ENCODE assay signal across 9 cellular contexts in genomic region chr16:19410435-19411153, GRCh38. TPM values are rescaled to one million over a fixed set of nuclear protein-coding genes. Genes with fewer than 3 reads are reported as not detected.
DNase-seq lines count a peak whose midpoint lies in the region; ATAC-seq, FAIRE-seq and TF ChIP-seq lines count a peak whose summit lies in the region.
"Had no signal": no experiment of that assay in that cellular context is flagged by ENCODE, and none has a peak within 500 bp of the region (broad histone marks: within the 10 kb centered on the region; RNA-seq: fewer than 3 reads in every experiment).

No MANE protein-coding gene starts in this region.

- peaks cover 10% of the 10 kb centered on the region for H3K4me1 Mint-ChIP-seq in T-helper 2 cell treated with Interferon-gamma antibody and Interleukin-4, amounts not matched to agents 5 μg/mL and 100 μg/mL, for 36 hours (ENCODE audit: low read depth)
- peaks cover 14% of the 10 kb centered on the region for H3K4me1 Mint-ChIP-seq in neural progenitor cell

- no peaks in the 10 kb centered on the region for H4K20me1 ChIP-seq in neural progenitor cell (ENCODE audit: low read depth)

- no peak overlapping the region for H3K9ac ChIP-seq in neural progenitor cell

- no peaks in the 10 kb centered on the region for H3K36me3 ChIP-seq in ectodermal cell (ENCODE audit: control insufficient read depth, insufficient read depth, low read length)
- no peaks in the 10 kb centered on the region for H3K36me3 ChIP-seq in neural progenitor cell

- ATAC-seq in HG03565 (IDR thresholded peaks at IDR 0.05; ENCODE audit: unreplicated experiment) (no peak), HG03108 (IDR thresholded peaks at IDR 0.05; ENCODE audit: unreplicated experiment) (no peak)

- H3F3A ChIP-seq in neural progenitor cell (ENCODE audit: low read depth) = peaks cover 27% of the 10 kb centered on the region

- H3K4me3 Mint-ChIP-seq in T-helper 2 cell treated with Interferon-gamma antibody and Interleukin-4, amounts not matched to agents 5 μg/mL and 100 μg/mL, for 36 hours = peak overlapping the region; percentile 79
- peak overlapping the region; percentile 91 for H3K4me3 Mint-ChIP-seq in neural progenitor cell

- H3K27ac Mint-ChIP-seq in T-helper 2 cell treated with Interferon-gamma antibody and Interleukin-4, amounts not matched to agents 5 μg/mL and 100 μg/mL, for 36 hours = no peak overlapping the region
- H3K27ac Mint-ChIP-seq in neural progenitor cell = peak overlapping the region; percentile 93

- peak overlapping the region; percentile 36 for H3K27ac ChIP-seq in ectodermal cell (ENCODE audit: insufficient read depth, low read depth, low read length, poor library complexity, severe bottlenecking)
- H3K27ac ChIP-seq in neural progenitor cell = no peak overlapping the region

- 1 to 2% methylated on average over 57 of the region's 57 CpGs for WGBS in ectodermal cell, 2 experiments

- DNase-seq in T-helper 2 cell treated with Interferon-gamma antibody and Interleukin-4, amounts not matched to agents 5 μg/mL and 100 μg/mL, for 36 hours (ENCODE audit: low spot score) = peak; percentile 24
- DNase-seq in T-helper 2 cell (no peak), NCI-H774 (lab: John Stamatoyannopoulos, UW) (peak; percentile 32), neural progenitor cell (ENCODE audit: low spot score) (peak; percentile 82), HTR-8/SVneo (ENCODE audit: insufficient read length, low spot score) (no peak)
- DNase-seq: DND-41 had no signal

- H3K4me3 ChIP-seq in ectodermal cell (ENCODE audit: insufficient read depth, low read depth, low read length) (peak overlapping the region; percentile 36), neural progenitor cell (peak overlapping the region; percentile 60)

- peak overlapping the region; percentile 90 for H3K4me2 ChIP-seq in neural progenitor cell

- H3K79me2 ChIP-seq in neural progenitor cell (ENCODE audit: low read depth) = no peaks in the 10 kb centered on the region

- H2AFZ ChIP-seq in neural progenitor cell (replicated peaks) = peak overlapping the region; percentile 90

- H3K4me1 ChIP-seq in ectodermal cell (ENCODE audit: control insufficient read depth, insufficient read depth, low read length) (no peaks in the 10 kb centered on the region), neural progenitor cell (peaks cover 7% of the 10 kb centered on the region)

- FAIRE-seq in HTR-8/SVneo (lab: Jason Lieb, UNC) = no peak

- H3K27me3 Mint-ChIP-seq in T-helper 2 cell treated with Interferon-gamma antibody and Interleukin-4, amounts not matched to agents 5 μg/mL and 100 μg/mL, for 36 hours (ENCODE audit: low read depth) = peaks cover 55% of the 10 kb centered on the region
- H3K27me3 Mint-ChIP-seq in neural progenitor cell (ENCODE audit: insufficient read depth, low read depth) = peaks cover 12% of the 10 kb centered on the region

- H3K9me3 ChIP-seq in ectodermal cell (ENCODE audit: control insufficient read depth, low read length) (no peaks in the 10 kb centered on the region), neural progenitor cell (ENCODE audit: low read depth) (peaks cover 5% of the 10 kb centered on the region)

- peak; percentile 49 for TF ChIP-seq CTCF in neural progenitor cell (IDR thresholded peaks at IDR 0.05)

- no peaks in the 10 kb centered on the region for H3K36me3 Mint-ChIP-seq in T-helper 2 cell treated with Interferon-gamma antibody and Interleukin-4, amounts not matched to agents 5 μg/mL and 100 μg/mL, for 36 hours (ENCODE audit: low read depth)
- no peaks in the 10 kb centered on the region for H3K36me3 Mint-ChIP-seq in neural progenitor cell

- H3K9me3 Mint-ChIP-seq in T-helper 2 cell treated with Interferon-gamma antibody and Interleukin-4, amounts not matched to agents 5 μg/mL and 100 μg/mL, for 36 hours = peaks cover 12% of the 10 kb centered on the region
- H3K9me3 Mint-ChIP-seq in neural progenitor cell = peaks cover 19% of the 10 kb centered on the region

- H3K27me3 ChIP-seq in ectodermal cell (ENCODE audit: control insufficient read depth, insufficient read depth, low read length, poor library complexity, severe bottlenecking) (peaks cover 24% of the 10 kb centered on the region), neural progenitor cell (peaks cover 39% of the 10 kb centered on the region)

RNA-seq across cellular contexts. Expression of gene TMC5, which starts 7.1 kb away (rescaled TPM):
- 5.4 TPM for polyA plus RNA-seq in ectodermal cell (2013, experiment 1 of 4)
- polyA plus RNA-seq in ectodermal cell (2013, experiment 2 of 4) = 2.9 TPM
- 1.8 TPM for polyA plus RNA-seq in ectodermal cell (2013, experiment 3 of 4)
- polyA plus RNA-seq in ectodermal cell (2013, experiment 4 of 4) = 2.1 TPM
- total RNA-seq in neural progenitor cell (ENCODE audit: low replicate concordance) = 0.32 and 0.40 TPM in 2 replicates

Comparison
In these comparisons a context has a peak if more than half of its experiments do, and no peak if none do; other contexts are left out.
1. DNase-seq: peak in T-helper 2 cell treated with Interferon-gamma antibody and Interleukin-4, amounts not matched to agents 5 μg/mL and 100 μg/mL, for 36 hours (single experiment), NCI-H774 (single experiment) and neural progenitor cell (single experiment); none in T-helper 2 cell (0 of 5) and HTR-8/SVneo (single experiment).